In the genomic region with DNA sequence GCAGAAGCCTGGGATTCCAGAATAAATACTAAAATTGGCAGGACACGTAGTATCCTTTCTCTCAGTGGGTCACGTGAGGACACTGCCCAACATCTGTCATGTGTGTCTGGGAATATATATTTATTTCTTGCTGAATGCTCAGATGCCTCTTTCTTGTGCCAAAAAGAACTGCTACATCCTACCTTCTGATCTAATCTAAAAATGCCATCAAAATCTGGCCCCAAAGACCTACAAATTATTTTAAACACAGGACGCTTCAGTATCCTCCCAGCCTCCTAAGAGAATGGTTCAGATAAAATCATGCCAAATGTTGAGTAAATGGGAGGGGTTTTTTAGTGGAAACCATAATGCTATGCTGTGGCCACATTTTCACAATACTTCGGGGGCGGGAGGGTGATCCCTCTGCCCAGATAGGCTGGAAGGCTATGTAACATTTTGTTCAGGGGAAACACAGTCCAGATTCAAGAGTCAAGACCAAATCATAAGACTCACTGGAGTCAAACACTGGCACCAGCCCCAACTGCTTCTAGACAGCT, we compare ENCODE assay signal across 8 cellular contexts. TPM values are rescaled to one million over a fixed set of nuclear protein-coding genes. Genes with fewer than 3 reads are reported as not detected.
DNase-seq lines count a peak whose midpoint lies in the region; FAIRE-seq and TF ChIP-seq lines count a peak whose summit lies in the region.

No MANE protein-coding gene starts in this region.

- peak overlapping the region; percentile 84 for H3K4me2 ChIP-seq in osteoblast (ENCODE audit: insufficient read depth, low read length)

- peak overlapping the region; percentile 45 for H3K4me3 ChIP-seq in osteoblast (ENCODE audit: insufficient read depth, low read length)

- H3K79me2 ChIP-seq in osteoblast (ENCODE audit: insufficient read depth, low read length): no peaks in the 10 kb centered on the region

- H3K27me3 ChIP-seq in osteoblast (ENCODE audit: insufficient read depth, low read length): no peaks in the 10 kb centered on the region

- DNase-seq in AG09319 (ENCODE audit: extremely low read depth, low read depth): peak; percentile 71
- peak; percentile 63 for DNase-seq in NCI-H69 (lab: John Stamatoyannopoulos, UW)
- DNase-seq in epithelial cell of prostate (ENCODE audit: low read depth, low spot score): no peak
- peak; percentile 53 for DNase-seq in osteoblast (ENCODE audit: insufficient read length, low spot score, missing footprints)
- DNase-seq in Kasumi-1 (lab: John Stamatoyannopoulos, UW): no peak
- no peak for DNase-seq in GM19239 (ENCODE audit: insufficient read length, low spot score)
- DNase-seq in epidermal melanocyte (ENCODE audit: insufficient read length, low spot score): no peak
- no peak for DNase-seq in RCC 7860 (ENCODE audit: low spot score)

- H4K20me1 ChIP-seq in osteoblast (ENCODE audit: insufficient read depth, low read length): no peaks in the 10 kb centered on the region

- peak overlapping the region; percentile 73 for H2AFZ ChIP-seq in osteoblast (ENCODE audit: low read length)

- H3K9me3 ChIP-seq in osteoblast (ENCODE audit: low read depth, low read length): no peaks in the 10 kb centered on the region

- FAIRE-seq in GM19239 (lab: Jason Lieb, UNC): no peak
- FAIRE-seq in RCC 7860 (lab: Jason Lieb, UNC): no peak

- H3K36me3 ChIP-seq in osteoblast (ENCODE audit: insufficient read depth, low read length): no peaks in the 10 kb centered on the region

- no peak for TF ChIP-seq CTCF in AG09319 (IDR thresholded peaks at IDR 0.05; ENCODE audit: low read depth, low read length)
- no peak for TF ChIP-seq CTCF in osteoblast (IDR thresholded peaks at IDR 0.05; ENCODE audit: extremely low read depth, low read depth, low read length)

- H3K27ac ChIP-seq in epithelial cell of prostate (peak overlapping the region; percentile 11), osteoblast (ENCODE audit: low read depth, low read length) (peak overlapping the region; percentile 92)

- peaks cover 18% of the 10 kb centered on the region for H3K4me1 ChIP-seq in osteoblast (ENCODE audit: insufficient read depth, low read length)

RNA-seq across cellular contexts. Expression of a gene that starts 22.9 kb away (rescaled TPM):
- total RNA-seq in osteoblast: 12.7 and 20.3 TPM in 2 replicates

RNA-seq across cellular contexts. Expression of a gene that starts 52.7 kb away (rescaled TPM):
- 13.0 and 18.5 TPM in 2 replicates for total RNA-seq in osteoblast

RNA-seq across cellular contexts. Expression of a gene that starts 56.1 kb away (rescaled TPM):
- 31.8 and 34.4 TPM in 2 replicates for total RNA-seq in osteoblast

Comparison
In these comparisons a context has a peak if more than half of its experiments do, and no peak if none do; other contexts are left out.
1. DNase-seq: peak in AG09319 (single experiment), NCI-H69 (single experiment) and osteoblast (single experiment); none in epithelial cell of prostate (single experiment), Kasumi-1 (0 of 2), GM19239 (single experiment), epidermal melanocyte (single experiment) and RCC 7860 (single experiment).